8 cellular contexts compared by ENCODE assay signal in genomic region chr3:32392530-32393302, GRCh38. TPM values are rescaled to one million over a fixed set of nuclear protein-coding genes. Genes with fewer than 3 reads are reported as not detected.
DNase-seq lines count a peak whose midpoint lies in the region; ATAC-seq, FAIRE-seq and TF ChIP-seq lines count a peak whose summit lies in the region.

No MANE protein-coding gene starts in this region.

- peak overlapping the region; percentile 85 for H3K27ac Mint-ChIP-seq in stimulated activated memory B cell treated with anti-CD40 and anti-IgM and Interleukin-4, amounts not matched to agents 10 μg/mL and 1 μg/mL and 100 μg/mL, for 72 hours

- intact Hi-C loops in mammary epithelial cell (cut with micrococcal nuclease) = loop anchor here (1.0 kb wide), 3 partner anchors 9 to 30 kb away; no protein-coding TSS in a partner anchor

- H3K27me3 Mint-ChIP-seq in stimulated activated memory B cell treated with anti-CD40 and anti-IgM and Interleukin-4, amounts not matched to agents 10 μg/mL and 1 μg/mL and 100 μg/mL, for 72 hours = no peaks in the 10 kb centered on the region

- peak overlapping the region; percentile 95 for H2AFZ ChIP-seq in GM23248
- H2AFZ ChIP-seq in mammary epithelial cell (ENCODE audit: low read depth, low read length) = peak overlapping the region; percentile 81

- BruUV-seq in mammary epithelial cell (replicated peaks; lab: Mats Ljungman, UMichigan) = no TSS peak

- H3F3A ChIP-seq in GM23248 (ENCODE audit: insufficient read depth) = peaks cover 7% of the 10 kb centered on the region; the same call in 1 of the 2 replicates

- peak overlapping the region; percentile 93 for H3K4me3 Mint-ChIP-seq in stimulated activated memory B cell treated with anti-CD40 and anti-IgM and Interleukin-4, amounts not matched to agents 10 μg/mL and 1 μg/mL and 100 μg/mL, for 72 hours

- peaks cover 12% of the 10 kb centered on the region for H3K79me2 ChIP-seq in GM23248 (ENCODE audit: insufficient read depth)
- peaks cover 67% of the 10 kb centered on the region for H3K79me2 ChIP-seq in mammary epithelial cell (ENCODE audit: insufficient read depth, low read length)

- H3K36me3 ChIP-seq in GM23248 (ENCODE audit: low read depth) = no peaks in the 10 kb centered on the region
- peaks cover 3% of the 10 kb centered on the region for H3K36me3 ChIP-seq in mammary epithelial cell (ENCODE audit: insufficient read depth, low read length)

- no peak for TF ChIP-seq CTCF in mammary epithelial cell (conservative IDR thresholded peaks at IDR 0.05 in 1 of 2, IDR thresholded peaks at IDR 0.05 in 1 of 2; ENCODE audit: extremely low read depth in 1 of 2, insufficient read depth in 1 of 2, low read depth in 1 of 2, low read length in 2 of 2)

- H3K9me2 ChIP-seq in GM23248 (ENCODE audit: insufficient read depth) = no peaks in the 10 kb centered on the region

- WGBS in GM23248 (ENCODE audit: low coverage in 1 of 2, low lambda C conversion rate in 2 of 2, missing lambda C conversion rate in 2 of 2), 2 experiments = 28 to 34% methylated on average over 15 to 18 of the region's 18 CpGs
- WGBS in mammary epithelial cell (ENCODE audit: low coverage, missing lambda C conversion rate) = 25% methylated on average over 9 of the region's 18 CpGs

- DNase-seq in GM23248 = peak; percentile 90
- peak; percentile 42 for DNase-seq in RCC 7860 (ENCODE audit: low spot score)
- DNase-seq in mammary epithelial cell = peak; percentile 65
- DNase-seq in kidney glomerular epithelial cell (lab: John Stamatoyannopoulos, UW) = peak; percentile 46
- DNase-seq in NCI-H526 (lab: John Stamatoyannopoulos, UW) = no peak
- DNase-seq in NCI-H2081 (lab: John Stamatoyannopoulos, UW) = no peak
- no peak for DNase-seq in NCI-H524 (lab: John Stamatoyannopoulos, UW)

- H3K9ac ChIP-seq in GM23248 = peak overlapping the region; percentile 80
- H3K9ac ChIP-seq in mammary epithelial cell (ENCODE audit: insufficient read depth, low read length) = peak overlapping the region; percentile 76

- in situ Hi-C loops in GM23248 (cut with MboI) (loop anchor here (25.0 kb wide), 1 partner anchor 270 kb away; no protein-coding TSS in a partner anchor), mammary epithelial cell (cut with MboI; ENCODE audit: low sequenced_read_pairs in 2 of 2) (loop anchor here in 1 of 2 donors (25.0 kb wide), 1 partner anchor 270 kb away; no protein-coding TSS in a partner anchor)

- no peaks in the 10 kb centered on the region for H3K9me3 ChIP-seq in GM23248 (ENCODE audit: low read depth)
- H3K9me3 ChIP-seq in mammary epithelial cell (replicated peaks; ENCODE audit: insufficient read depth, low read length) = no peaks in the 10 kb centered on the region

- peaks cover 55% of the 10 kb centered on the region for H3K4me1 Mint-ChIP-seq in stimulated activated memory B cell treated with anti-CD40 and anti-IgM and Interleukin-4, amounts not matched to agents 10 μg/mL and 1 μg/mL and 100 μg/mL, for 72 hours

- peak overlapping the region; percentile 57 for H3K27ac ChIP-seq in GM23248
- H3K27ac ChIP-seq in mammary epithelial cell (ENCODE audit: insufficient read depth, low read depth, low read length) = peak overlapping the region; percentile 73

- H3K36me3 Mint-ChIP-seq in stimulated activated memory B cell treated with anti-CD40 and anti-IgM and Interleukin-4, amounts not matched to agents 10 μg/mL and 1 μg/mL and 100 μg/mL, for 72 hours = peaks cover 11% of the 10 kb centered on the region

- dilution Hi-C loops in mammary epithelial cell (cut with HindIII; ENCODE audit: low sequenced_read_pairs) = no loop called here

- H3K4me2 ChIP-seq in GM23248 (ENCODE audit: unreplicated experiment) (peak overlapping the region; percentile 94), mammary epithelial cell (ENCODE audit: insufficient read depth, low read depth, low read length) (peak overlapping the region; percentile 79)

- no peaks in the 10 kb centered on the region for H3K9me3 Mint-ChIP-seq in stimulated activated memory B cell treated with anti-CD40 and anti-IgM and Interleukin-4, amounts not matched to agents 10 μg/mL and 1 μg/mL and 100 μg/mL, for 72 hours

- H4K20me1 ChIP-seq in GM23248 (ENCODE audit: insufficient read depth) = no peaks in the 10 kb centered on the region
- no peaks in the 10 kb centered on the region for H4K20me1 ChIP-seq in mammary epithelial cell (ENCODE audit: insufficient read depth, low read length)

- CTCF ChIA-PET in mammary epithelial cell (lab: Charles Lee; ENCODE audit: low non-redundant PET) = interaction anchor here (1.0 kb wide), 1 partner anchor 18 kb away, joined by 3 read pairs; no protein-coding TSS in a partner anchor

- ATAC-seq in stimulated activated memory B cell treated with anti-CD40 and anti-IgM and Interleukin-4, amounts not matched to agents 10 μg/mL and 1 μg/mL and 100 μg/mL, for 72 hours = peak; percentile 16

- H3K4me1 ChIP-seq in GM23248 (ENCODE audit: insufficient read depth) (0 out of 2 replicates have a peak, but pooled peaks cover 4% of the 10 kb centered on the region), mammary epithelial cell (ENCODE audit: insufficient read depth, low read length) (peaks cover 21% of the 10 kb centered on the region)

- FAIRE-seq in RCC 7860 (lab: Jason Lieb, UNC) = no peak

- H3K27me3 ChIP-seq in GM23248 (replicated peaks; ENCODE audit: insufficient read depth) = no peaks in the 10 kb centered on the region
- no peaks in the 10 kb centered on the region for H3K27me3 ChIP-seq in mammary epithelial cell (ENCODE audit: insufficient read depth, low read length)

- peak overlapping the region; percentile 79 for H3K4me3 ChIP-seq in GM23248
- peak overlapping the region; percentile 84 to 87 (median 84) for H3K4me3 ChIP-seq in mammary epithelial cell (replicated peaks in 1 of 3; ENCODE audit: insufficient read depth in 1 of 3, low read depth in 2 of 3, low read length in 3 of 3)

RNA-seq across cellular contexts. Expression of gene CMTM7, which starts 1.1 kb away (rescaled TPM):
- total RNA-seq in GM23248 (2014; rRNA removed; shearing (Covaris generic)) = 6.3 and 7.1 TPM in 2 replicates
- 21.5 and 23.0 TPM in 2 replicates for polyA plus RNA-seq in GM23248 (2016; fragmentation: Nextera tagmentation; extraction: Ambion mirVana)
- total RNA-seq in mammary epithelial cell = 10 to 100 TPM; 35.8 to 62.1 TPM
- polyA plus RNA-seq in mammary epithelial cell = 78.0 TPM
- 105 TPM for polyA minus RNA-seq in mammary epithelial cell

Comparison
In these comparisons a context has a peak if more than half of its experiments do, and no peak if none do; other contexts are left out.
1. DNase-seq: peak in GM23248 (single experiment), RCC 7860 (single experiment), mammary epithelial cell (single experiment) and kidney glomerular epithelial cell (single experiment); none in NCI-H526 (0 of 2), NCI-H2081 (0 of 2) and NCI-H524 (0 of 2).